In the genomic region with DNA sequence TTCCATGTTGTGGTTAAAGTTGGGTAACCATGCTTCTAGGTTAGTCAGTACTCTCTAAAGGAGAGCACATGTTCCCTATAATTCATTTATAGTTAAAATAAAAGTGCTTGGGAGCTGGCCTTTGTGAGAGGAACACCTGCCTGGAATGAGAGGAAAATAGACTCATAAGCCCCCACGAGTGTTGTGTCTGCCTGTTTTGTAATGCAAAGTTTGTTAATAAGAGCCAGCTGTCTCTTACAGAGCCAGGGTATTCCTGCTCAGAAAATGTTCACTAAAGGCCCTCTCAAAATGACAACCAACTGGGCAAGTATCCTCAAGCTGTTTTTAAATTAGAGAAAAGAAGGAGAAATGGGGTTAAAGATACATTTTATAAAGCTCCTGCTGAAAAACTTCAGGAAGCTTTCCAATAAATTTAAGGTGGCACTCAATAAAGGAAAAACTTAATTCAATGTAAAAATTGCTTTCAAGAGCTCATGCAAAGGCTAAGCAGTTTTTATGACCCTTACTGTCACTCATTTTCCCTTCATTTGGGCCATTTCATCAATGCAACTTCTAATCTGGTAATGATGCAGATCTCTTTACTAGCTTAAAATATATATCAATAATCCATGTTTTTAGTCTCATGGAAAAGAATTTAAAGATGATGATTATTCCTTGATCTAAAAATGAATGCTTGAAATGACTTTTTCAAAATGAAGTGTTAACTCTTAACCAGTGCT, we compare ENCODE assay signal across 18 cellular contexts.
"Had no signal": no experiment of that assay in that cellular context is flagged by ENCODE, and none has a peak within 500 bp of the region (broad histone marks: within the 10 kb centered on the region; RNA-seq: fewer than 3 reads in every experiment).

No MANE protein-coding gene starts in this region.

- H3K36me3 ChIP-seq: ascending aorta, right lobe of liver, thyroid gland, uterus had no signal

- H3K4me1 ChIP-seq: ascending aorta, foreskin keratinocyte, psoas muscle, right lobe of liver, thyroid gland, uterus had no signal

- H3K4me3 ChIP-seq: ascending aorta, dorsolateral prefrontal cortex, psoas muscle, right lobe of liver, thyroid gland, uterus had no signal

- H3K4me1 Mint-ChIP-seq: activated CD4-positive, alpha-beta T cell treated with anti-CD3 and anti-CD28 coated beads for 36 hours; activated naive CD8-positive, alpha-beta T cell treated with anti-CD3 and anti-CD28 coated beads, Interleukin-2, amount 50 U/mL, for 24 hours; natural killer cell; stimulated activated effector memory CD8-positive, alpha-beta T cell treated with anti-CD3 and anti-CD28 coated beads, Interleukin-12 subunit alpha, Interleukin-12 subunit beta, amount 100 ng/mL, for 72 hours had no signal

- H3K9me3 ChIP-seq: ascending aorta, psoas muscle, right lobe of liver, thyroid gland, uterus had no signal

- H3K27ac ChIP-seq: ascending aorta, foreskin keratinocyte, psoas muscle, right lobe of liver, thyroid gland, uterus, VCaP had no signal

- H3K36me3 Mint-ChIP-seq: natural killer cell; stimulated activated effector memory CD8-positive, alpha-beta T cell treated with anti-CD3 and anti-CD28 coated beads, Interleukin-12 subunit alpha, Interleukin-12 subunit beta, amount 100 ng/mL, for 72 hours had no signal

- DNase-seq: activated CD4-positive, alpha-beta T cell treated with anti-CD3 and anti-CD28 coated beads for 36 hours; activated CD8-positive, alpha-beta memory T cell treated with anti-CD3 and anti-CD28 coated beads, Interleukin-2, amount 50 U/mL, for 48 hours; activated CD8-positive, alpha-beta T cell treated with anti-CD3 and anti-CD28 coated beads for 36 hours; activated naive CD4-positive, alpha-beta T cell treated with Interleukin-2 at 50 U/mL for 16 hours; activated naive CD8-positive, alpha-beta T cell treated with anti-CD3 and anti-CD28 coated beads, Interleukin-2, amount 50 U/mL, for 24 hours; dorsolateral prefrontal cortex; foreskin keratinocyte; mammary epithelial cell; natural killer cell; psoas muscle; right lobe of liver; thyroid gland; uterus had no signal

- H3K27me3 ChIP-seq: ascending aorta, dorsolateral prefrontal cortex, foreskin keratinocyte, right lobe of liver, thyroid gland, uterus had no signal

- H3K27me3 Mint-ChIP-seq: activated CD4-positive, alpha-beta T cell treated with anti-CD3 and anti-CD28 coated beads for 36 hours; activated CD8-positive, alpha-beta T cell treated with anti-CD3 and anti-CD28 coated beads for 36 hours; activated naive CD8-positive, alpha-beta T cell treated with anti-CD3 and anti-CD28 coated beads, Interleukin-2, amount 50 U/mL, for 24 hours had no signal

- ATAC-seq: activated CD4-positive, alpha-beta T cell treated with anti-CD3 and anti-CD28 coated beads for 36 hours; activated CD8-positive, alpha-beta T cell treated with anti-CD3 and anti-CD28 coated beads for 36 hours; activated naive CD8-positive, alpha-beta T cell treated with anti-CD3 and anti-CD28 coated beads, Interleukin-2, amount 50 U/mL, for 24 hours; foreskin keratinocyte; left lobe of liver; natural killer cell; psoas muscle; right lobe of liver; stimulated activated effector memory CD8-positive, alpha-beta T cell treated with anti-CD3 and anti-CD28 coated beads, Interleukin-12 subunit alpha, Interleukin-12 subunit beta, amount 100 ng/mL, for 72 hours had no signal

- H3K9me3 Mint-ChIP-seq: activated CD8-positive, alpha-beta T cell treated with anti-CD3 and anti-CD28 coated beads for 36 hours had no signal

- H3K27ac Mint-ChIP-seq: activated CD4-positive, alpha-beta T cell treated with anti-CD3 and anti-CD28 coated beads for 36 hours; activated CD8-positive, alpha-beta T cell treated with anti-CD3 and anti-CD28 coated beads for 36 hours; activated naive CD8-positive, alpha-beta T cell treated with anti-CD3 and anti-CD28 coated beads, Interleukin-2, amount 50 U/mL, for 24 hours; activated T-helper 1 cell treated with anti-CD3 and anti-CD28 coated beads, Interleukin-12 subunit alpha, Interleukin-12 subunit beta, Interleukin-2, Interleukin-4 antibody, amounts not matched to agents 30 ng/mL and 10 ng/mL and 1 ng/mL, durations not matched to agents 14 hours and 24 hours and 36 hours; natural killer cell; stimulated activated effector memory CD8-positive, alpha-beta T cell treated with anti-CD3 and anti-CD28 coated beads, Interleukin-12 subunit alpha, Interleukin-12 subunit beta, amount 100 ng/mL, for 72 hours had no signal

- H3K4me3 Mint-ChIP-seq: activated CD4-positive, alpha-beta T cell treated with anti-CD3 and anti-CD28 coated beads for 36 hours; activated CD8-positive, alpha-beta T cell treated with anti-CD3 and anti-CD28 coated beads for 36 hours; activated naive CD8-positive, alpha-beta T cell treated with anti-CD3 and anti-CD28 coated beads, Interleukin-2, amount 50 U/mL, for 24 hours; activated T-helper 1 cell treated with anti-CD3 and anti-CD28 coated beads, Interleukin-12 subunit alpha, Interleukin-12 subunit beta, Interleukin-2, Interleukin-4 antibody, amounts not matched to agents 30 ng/mL and 10 ng/mL and 1 ng/mL, durations not matched to agents 14 hours and 24 hours and 36 hours; natural killer cell; stimulated activated effector memory CD8-positive, alpha-beta T cell treated with anti-CD3 and anti-CD28 coated beads, Interleukin-12 subunit alpha, Interleukin-12 subunit beta, amount 100 ng/mL, for 72 hours had no signal
